25 cellular contexts compared by ENCODE assay signal in the genomic region with DNA sequence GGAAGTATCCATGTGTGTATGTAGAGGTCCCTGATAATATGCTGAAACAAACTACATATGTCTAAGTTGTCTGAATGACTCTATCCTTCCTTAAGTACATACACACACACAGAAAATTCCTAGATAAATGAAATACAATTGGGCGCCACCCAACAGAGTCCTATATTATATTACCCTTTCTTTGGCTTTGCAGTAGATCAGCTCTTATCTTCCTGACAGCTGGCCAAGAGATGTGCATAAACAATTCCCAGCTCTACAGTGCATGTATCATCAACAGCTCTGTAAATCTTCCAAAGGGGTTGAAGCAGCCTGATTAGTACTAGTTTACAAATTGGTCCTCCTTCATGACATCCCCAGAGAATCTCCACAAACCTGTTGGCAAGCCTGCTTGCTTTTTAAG. TPM values are rescaled to one million over a fixed set of nuclear protein-coding genes. Genes with fewer than 3 reads are reported as not detected.
DNase-seq lines count a peak whose midpoint lies in the region; ATAC-seq and TF ChIP-seq lines count a peak whose summit lies in the region.
"Had no signal": no experiment of that assay in that cellular context is flagged by ENCODE, and none has a peak within 500 bp of the region (broad histone marks: within the 10 kb centered on the region; RNA-seq: fewer than 3 reads in every experiment).

No MANE protein-coding gene starts in this region.

- no peak overlapping the region for H3K4me3 Mint-ChIP-seq in mesothelial cell of epicardium
- H3K4me3 Mint-ChIP-seq: activated CD4-positive, alpha-beta T cell treated with anti-CD3 and anti-CD28 coated beads for 36 hours; activated naive CD8-positive, alpha-beta T cell treated with anti-CD3 and anti-CD28 coated beads, Interleukin-2, amount 10 ng/mL, durations not matched to agents 7 days and 5 days; activated T-helper 1 cell treated with anti-CD3 and anti-CD28 coated beads, Interleukin-12 subunit alpha, Interleukin-12 subunit beta, Interleukin-2, Interleukin-4 antibody, amounts not matched to agents 30 ng/mL and 10 ng/mL and 1 ng/mL, durations not matched to agents 14 hours and 24 hours and 36 hours; dendritic cell treated with granulocyte-macrophage colony-stimulating factor and Interleukin-4, amounts not matched to agents 40 ng/mL and 50 ng/mL, for 4 days; natural killer cell had no signal

- no peak overlapping the region for H3K27ac Mint-ChIP-seq in mesothelial cell of epicardium
- H3K27ac Mint-ChIP-seq: activated CD4-positive, alpha-beta T cell treated with anti-CD3 and anti-CD28 coated beads for 36 hours; activated naive CD8-positive, alpha-beta T cell treated with anti-CD3 and anti-CD28 coated beads, Interleukin-2, amount 10 ng/mL, durations not matched to agents 7 days and 5 days; activated T-helper 1 cell treated with anti-CD3 and anti-CD28 coated beads, Interleukin-12 subunit alpha, Interleukin-12 subunit beta, Interleukin-2, Interleukin-4 antibody, amounts not matched to agents 30 ng/mL and 10 ng/mL and 1 ng/mL, durations not matched to agents 14 hours and 24 hours and 36 hours; dendritic cell treated with granulocyte-macrophage colony-stimulating factor and Interleukin-4, amounts not matched to agents 40 ng/mL and 50 ng/mL, for 4 days; natural killer cell had no signal

- H3K4me3 ChIP-seq in coronary artery: no peak overlapping the region
- H3K4me3 ChIP-seq: BLaER1 treated with 17β-estradiol and CSF1 and Interleukin-3, amounts not matched to agents 10 nM and 100 nM; GM12878; skin epidermis had no signal

- H3K36me3 Mint-ChIP-seq in mesothelial cell of epicardium: no peaks in the 10 kb centered on the region
- H3K36me3 Mint-ChIP-seq: natural killer cell had no signal

- no peaks in the 10 kb centered on the region for H3K27me3 Mint-ChIP-seq in mesothelial cell of epicardium (ENCODE audit: low read depth)
- H3K27me3 Mint-ChIP-seq: dendritic cell treated with granulocyte-macrophage colony-stimulating factor and Interleukin-4, amounts not matched to agents 40 ng/mL and 50 ng/mL, for 4 days had no signal

- TF ChIP-seq CTCF in coronary artery (IDR thresholded peaks at IDR 0.05) (no peak), mesothelial cell of epicardium (IDR thresholded peaks at IDR 0.05; ENCODE audit: unreplicated experiment) (no peak)

- DNase-seq in NCI-H82 (lab: John Stamatoyannopoulos, UW): peak; percentile 6
- no peak for DNase-seq in NCI-H82 treated with DMSO at 0.1 percent for 48 hours (lab: John Stamatoyannopoulos, UW; ENCODE audit: unreplicated experiment)
- DNase-seq in NCI-H226: peak; percentile 58
- DNase-seq in coronary artery (ENCODE audit: low spot score): no peak
- DNase-seq in LoVo (ENCODE audit: low spot score): no peak
- DNase-seq in activated effector memory CD4-positive, alpha-beta T cell treated with Interleukin-2 at 50 U/mL for 16 hours: no peak
- DNase-seq in mesothelial cell of epicardium (ENCODE audit: low spot score in 2 of 2, unreplicated experiment in 2 of 2): no peak
- DNase-seq: activated CD4-positive, alpha-beta T cell treated with anti-CD3 and anti-CD28 coated beads for 36 hours; activated naive CD8-positive, alpha-beta T cell treated with anti-CD3 and anti-CD28 coated beads, Interleukin-2, amount 10 ng/mL, durations not matched to agents 7 days and 5 days; foreskin fibroblast; H7; MM.1S; natural killer cell; NCI-H1930; posterior cingulate gyrus; stimulated activated CD4-positive, alpha-beta T cell treated with anti-CD3 and anti-CD28 coated beads, Interleukin-4, amount 100 ng/mL, for 1 hour had no signal

- peaks cover 11% of the 10 kb centered on the region for H3K4me1 Mint-ChIP-seq in mesothelial cell of epicardium
- H3K4me1 Mint-ChIP-seq: activated CD4-positive, alpha-beta T cell treated with anti-CD3 and anti-CD28 coated beads for 36 hours; natural killer cell had no signal

- ATAC-seq in GM21528 (IDR thresholded peaks at IDR 0.05; ENCODE audit: low FRiP score, unreplicated experiment): no peak
- ATAC-seq: activated CD4-positive, alpha-beta T cell treated with anti-CD3 and anti-CD28 coated beads for 36 hours; GM12878; natural killer cell had no signal

- peak overlapping the region; percentile 11 to 85 for H3K27ac ChIP-seq in coronary artery
- H3K27ac ChIP-seq: BLaER1 treated with 17β-estradiol and CSF1 and Interleukin-3, amounts not matched to agents 10 nM and 100 nM; skin epidermis had no signal

- H3K9me3 Mint-ChIP-seq in mesothelial cell of epicardium: no peaks in the 10 kb centered on the region
- H3K9me3 Mint-ChIP-seq: activated naive CD8-positive, alpha-beta T cell treated with anti-CD3 and anti-CD28 coated beads, Interleukin-2, amount 10 ng/mL, durations not matched to agents 7 days and 5 days; activated T-helper 1 cell treated with anti-CD3 and anti-CD28 coated beads, Interleukin-12 subunit alpha, Interleukin-12 subunit beta, Interleukin-2, Interleukin-4 antibody, amounts not matched to agents 30 ng/mL and 10 ng/mL and 1 ng/mL, durations not matched to agents 14 hours and 24 hours and 36 hours; dendritic cell treated with granulocyte-macrophage colony-stimulating factor and Interleukin-4, amounts not matched to agents 40 ng/mL and 50 ng/mL, for 4 days; natural killer cell had no signal

RNA-seq across cellular contexts. Expression of a gene that starts 40.0 kb away (rescaled TPM):
- 39.1 to 45.5 TPM (median 40.6 TPM) in 3 replicates for total RNA-seq in mesothelial cell of epicardium

RNA-seq across cellular contexts. Expression of a gene that starts 50.9 kb away (rescaled TPM):
- not detected in 3 replicates for total RNA-seq in mesothelial cell of epicardium
- total RNA-seq: A673; activated CD4-positive, alpha-beta T cell treated with anti-CD3 and anti-CD28 coated beads for 36 hours; activated naive CD8-positive, alpha-beta T cell treated with anti-CD3 and anti-CD28 coated beads, Interleukin-2, amount 10 ng/mL, durations not matched to agents 7 days and 5 days; activated T-helper 1 cell treated with anti-CD3 and anti-CD28 coated beads, Interleukin-12 subunit alpha, Interleukin-12 subunit beta, Interleukin-2, Interleukin-4 antibody, amounts not matched to agents 30 ng/mL and 10 ng/mL and 1 ng/mL, durations not matched to agents 14 hours and 24 hours and 36 hours; endothelial cell of umbilical vein; GM12878; H7; natural killer cell; ureter had no signal

Comparison
In these comparisons a context has a peak if more than half of its experiments do, and no peak if none do; other contexts are left out.
1. DNase-seq: peak in NCI-H82 (single experiment) and NCI-H226 (single experiment); none in NCI-H82 treated with DMSO at 0.1 percent for 48 hours (single experiment), coronary artery (single experiment), LoVo (single experiment), activated effector memory CD4-positive, alpha-beta T cell treated with Interleukin-2 at 50 U/mL for 16 hours (single experiment) and mesothelial cell of epicardium (0 of 2).